In the genomic region with DNA sequence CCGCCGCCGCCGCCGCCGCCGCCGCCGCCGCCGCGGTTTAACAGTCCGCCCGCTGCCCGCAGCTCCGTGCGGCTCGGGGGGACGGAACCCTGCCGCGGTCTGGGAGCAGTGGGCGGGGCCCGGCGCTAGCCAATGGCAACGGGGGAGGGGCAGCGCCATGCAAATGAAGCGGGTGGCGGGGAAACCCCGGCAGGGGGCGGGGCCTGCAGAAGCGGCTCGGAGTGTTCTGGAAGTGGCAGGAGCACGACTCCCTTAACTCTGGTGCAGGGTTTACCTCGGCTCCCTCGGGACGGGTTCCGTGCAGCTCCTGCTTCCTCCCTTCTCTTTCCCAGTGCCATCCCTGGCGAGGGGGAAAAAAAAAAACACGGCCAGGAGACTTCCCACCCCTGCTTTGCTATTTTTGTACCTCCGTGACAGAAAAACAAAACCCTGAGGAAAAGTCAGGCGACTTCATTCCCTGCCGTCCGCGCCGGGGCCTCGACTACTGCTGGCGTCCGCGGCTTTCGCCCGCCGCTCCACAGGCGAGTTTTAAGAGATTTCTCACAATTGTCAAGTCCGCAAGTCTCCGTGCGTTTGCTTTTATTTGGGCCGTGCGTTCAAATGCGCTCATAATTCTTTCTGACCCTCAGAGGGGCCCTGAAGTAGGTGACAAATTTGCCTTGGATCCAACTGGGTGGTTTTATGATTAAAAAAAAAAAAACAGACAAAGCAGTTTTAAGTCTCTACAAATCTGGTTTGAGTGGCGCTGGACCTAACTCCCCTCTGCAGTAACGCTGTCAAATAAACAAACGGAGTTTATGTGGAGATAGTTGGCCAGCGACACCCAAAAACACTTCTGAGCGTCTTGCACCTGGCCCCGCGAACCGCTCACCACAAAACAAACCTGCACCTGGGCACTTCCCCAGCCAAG, we compare ENCODE assay signal across 8 cellular contexts. TPM values are rescaled to one million over a fixed set of nuclear protein-coding genes. Genes with fewer than 3 reads are reported as not detected.
DNase-seq lines count a peak whose midpoint lies in the region; ATAC-seq and TF ChIP-seq lines count a peak whose summit lies in the region.

A gene with protein sequence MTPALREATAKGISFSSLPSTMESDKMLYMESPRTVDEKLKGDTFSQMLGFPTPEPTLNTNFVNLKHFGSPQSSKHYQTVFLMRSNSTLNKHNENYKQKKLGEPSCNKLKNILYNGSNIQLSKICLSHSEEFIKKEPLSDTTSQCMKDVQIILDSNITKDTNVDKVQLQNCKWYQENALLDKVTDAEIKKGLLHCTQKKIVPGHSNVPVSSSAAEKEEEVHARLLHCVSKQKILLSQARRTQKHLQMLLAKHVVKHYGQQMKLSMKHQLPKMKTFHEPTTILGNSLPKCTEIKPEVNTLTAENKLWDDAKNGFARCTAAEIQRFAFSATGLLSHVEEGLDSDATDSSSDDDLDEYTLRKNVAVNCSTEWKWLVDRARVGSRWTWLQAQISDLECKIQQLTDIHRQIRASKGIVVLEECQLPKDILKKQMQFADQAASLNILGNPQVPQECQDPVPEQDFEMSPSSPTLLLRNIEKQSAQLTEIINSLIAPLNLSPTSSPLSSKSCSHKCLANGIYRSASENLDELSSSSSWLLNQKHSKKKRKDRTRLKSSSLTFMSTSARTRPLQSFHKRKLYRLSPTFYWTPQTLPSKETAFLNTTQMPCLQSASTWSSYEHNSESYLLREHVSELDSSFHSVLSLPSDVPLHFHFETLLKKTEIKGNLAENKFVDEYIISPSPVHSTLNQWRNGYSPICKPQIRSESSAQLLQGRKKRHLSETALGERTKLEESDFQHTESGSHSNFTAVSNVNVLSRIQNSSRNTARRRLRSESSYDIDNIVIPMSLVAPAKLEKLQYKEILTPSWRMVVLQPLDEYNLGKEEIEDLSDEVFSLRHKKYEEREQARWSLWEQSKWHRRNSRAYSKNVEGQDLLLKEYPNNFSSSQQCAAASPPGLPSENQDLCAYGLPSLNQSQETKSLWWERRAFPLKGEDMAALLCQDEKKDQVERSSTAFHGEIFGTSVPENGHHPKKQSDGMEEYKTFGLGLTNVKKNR (minus strand): TSS at position 101 of the 910 bp plus-strand sequence. CDS start 16,827 bp downstream, outside the sequence.

- H4K20me1 ChIP-seq in OCI-LY3 (ENCODE audit: insufficient read depth, low read length) = no peaks in the 10 kb centered on the region

- TF ChIP-seq CTCF in OCI-LY3 (IDR thresholded peaks at IDR 0.05; ENCODE audit: low read depth, low read length) = no peak
- TF ChIP-seq CTCF in epithelial cell of esophagus (IDR thresholded peaks at IDR 0.05; ENCODE audit: insufficient read depth, low read depth, low read length, missing control alignments) = no peak
- TF ChIP-seq CTCF in mucosa of descending colon (IDR thresholded peaks at IDR 0.05) = no peak

- peak within 1 kb of the TSS; percentile 89 for H3K9ac ChIP-seq in OCI-LY3 (ENCODE audit: low read length)

- peak; percentile 98 for DNase-seq in DMS 273 (lab: John Stamatoyannopoulos, UW; ENCODE audit: unreplicated experiment)
- peak; percentile 73 for DNase-seq in HuH-7.5 (ENCODE audit: low spot score)
- peak; percentile 97 for DNase-seq in activated T-cell treated with anti-CD3 and anti-CD28 coated beads for 4 hours
- DNase-seq in epithelial cell of esophagus (ENCODE audit: low read depth) = peak; percentile 99
- peak; percentile 99 to 100 (median 100) for DNase-seq in mucosa of descending colon
- DNase-seq in stimulated activated CD8-positive, alpha-beta memory T cell treated with anti-CD3 and anti-CD28 coated beads, Interleukin-4, amount 100 ng/mL, for 1 hour (ENCODE audit: low read depth in 2 of 2, low spot score in 1 of 2) = peak; percentile 96 to 97

- intact Hi-C loops in mucosa of descending colon (cut with DNase I, micrococcal nuclease) = no loop called here

- H2AFZ ChIP-seq in OCI-LY3 (ENCODE audit: low read depth, low read length) = peak within 1 kb of the TSS; percentile 78

- ATAC-seq in GM21528 (IDR thresholded peaks at IDR 0.05; ENCODE audit: low FRiP score, unreplicated experiment) (peak; percentile 78), mucosa of descending colon (peak; percentile 96)

- H3K4me1 ChIP-seq in OCI-LY3 (ENCODE audit: low read length) (peaks cover 14% of the 10 kb centered on the region), mucosa of descending colon (ENCODE audit: low read depth) (peaks cover 17% of the 10 kb centered on the region)

- H3K36me3 ChIP-seq in OCI-LY3 (replicated peaks; ENCODE audit: low read depth, low read length) (no peaks in the 10 kb centered on the region), mucosa of descending colon (ENCODE audit: low read depth) (no peaks in the 10 kb centered on the region)

- peak within 1 kb of the TSS; percentile 77 for H3K27ac ChIP-seq in OCI-LY3 (ENCODE audit: low read length)

- H3K27me3 ChIP-seq in OCI-LY3 (ENCODE audit: low read depth, low read length) = peaks cover 11% of the 10 kb centered on the region; the same call in 1 of the 2 replicates

- peaks cover 24% of the 10 kb centered on the region for H3K79me2 ChIP-seq in OCI-LY3 (ENCODE audit: low read length)

- H3K9me3 ChIP-seq in OCI-LY3 (ENCODE audit: insufficient read depth, low read length) (no peaks in the 10 kb centered on the region), mucosa of descending colon (no peaks in the 10 kb centered on the region)

- H3K4me3 ChIP-seq in OCI-LY3 (ENCODE audit: low read length) = peak within 1 kb of the TSS; percentile 91
- H3K4me3 ChIP-seq in epithelial cell of esophagus (ENCODE audit: low read length) = peak within 1 kb of the TSS; percentile 77
- H3K4me3 ChIP-seq in mucosa of descending colon = peak within 1 kb of the TSS; percentile 62

- H3K4me2 ChIP-seq in OCI-LY3 (ENCODE audit: low read length) = peak within 1 kb of the TSS; percentile 86

RNA-seq across cellular contexts. Expression of the gene that starts here (rescaled TPM):
- total RNA-seq in mucosa of descending colon = 10 to 100 TPM in 1 of 3 donors, 1 to 10 TPM in 2; 6.8 to 29.2 (median 7.7) TPM

Comparison
In these comparisons a context has a peak if more than half of its experiments do, and no peak if none do; other contexts are left out.
1. Peak in every context shown above with its lines: DNase-seq, ATAC-seq, H3K4me3 ChIP-seq and H3K27ac ChIP-seq.